Comparison of ENCODE assay signal across 26 cellular contexts in genomic region chrX:29870608-29871007, GRCh38.
DNase-seq lines count a peak whose midpoint lies in the region; ATAC-seq, FAIRE-seq and TF ChIP-seq lines count a peak whose summit lies in the region.
"Had no signal": no experiment of that assay in that cellular context is flagged by ENCODE, and none has a peak within 500 bp of the region (broad histone marks: within the 10 kb centered on the region; RNA-seq: fewer than 3 reads in every experiment).

No MANE protein-coding gene starts in this region.

- no peaks in the 10 kb centered on the region for H3K9me3 ChIP-seq in astrocyte (ENCODE audit: insufficient read depth, low read depth, low read length)
- H3K9me3 ChIP-seq: ovary had no signal

- no peaks in the 10 kb centered on the region for H3K36me3 Mint-ChIP-seq in astrocyte (ENCODE audit: low read depth, unreplicated experiment)

- no peaks in the 10 kb centered on the region for H3K4me1 Mint-ChIP-seq in astrocyte (ENCODE audit: low read depth, unreplicated experiment)
- H3K4me1 Mint-ChIP-seq: activated CD4-positive, alpha-beta memory T cell treated with anti-CD3 and anti-CD28 coated beads, Interleukin-2, amount 10 ng/mL, durations not matched to agents 7 days and 5 days; nephron had no signal

- no peaks in the 10 kb centered on the region for H3K27me3 ChIP-seq in astrocyte (ENCODE audit: insufficient read depth, low read length)
- H3K27me3 ChIP-seq: ovary had no signal

- no peaks in the 10 kb centered on the region for H4K20me1 ChIP-seq in astrocyte (ENCODE audit: insufficient read depth, low read length)

- no peak overlapping the region for H3K4me3 ChIP-seq in astrocyte (ENCODE audit: insufficient read depth, low read depth, low read length)
- H3K4me3 ChIP-seq: ovary, smooth muscle cell had no signal

- no peaks in the 10 kb centered on the region for H3K4me1 ChIP-seq in astrocyte (ENCODE audit: insufficient read depth, low read length)

- in situ Hi-C loops in GM13976 (cut with MboI; ENCODE audit: low sequenced_read_pairs, unreplicated experiment): no loop called here

- no peak overlapping the region for H2AFZ ChIP-seq in astrocyte (ENCODE audit: low read depth, low read length)

- H3K27ac Mint-ChIP-seq in astrocyte (ENCODE audit: unreplicated experiment): no peak overlapping the region
- H3K27ac Mint-ChIP-seq: activated CD4-positive, alpha-beta memory T cell treated with anti-CD3 and anti-CD28 coated beads, Interleukin-2, amount 10 ng/mL, durations not matched to agents 7 days and 5 days; HFFc6; nephron had no signal

- FAIRE-seq in astrocyte (lab: Jason Lieb, UNC): peak; percentile 55
- FAIRE-seq in H54 (lab: Jason Lieb, UNC): no peak
- FAIRE-seq: islet of Langerhans had no signal

- POLR2A ChIA-PET in HEK293T (lab: Yijun Ruan, JAX): no interaction called here

- H3K36me3 ChIP-seq in astrocyte (ENCODE audit: insufficient read depth, low read length): no peaks in the 10 kb centered on the region
- H3K36me3 ChIP-seq: ovary had no signal

- no peak overlapping the region for H3K4me3 Mint-ChIP-seq in astrocyte (ENCODE audit: unreplicated experiment)
- H3K4me3 Mint-ChIP-seq: activated CD4-positive, alpha-beta memory T cell treated with anti-CD3 and anti-CD28 coated beads, Interleukin-2, amount 10 ng/mL, durations not matched to agents 7 days and 5 days; HFFc6; nephron had no signal

- ATAC-seq in GM18909 (IDR thresholded peaks at IDR 0.05; ENCODE audit: poor library complexity, unreplicated experiment) (peak; percentile 79), HG02852 (IDR thresholded peaks at IDR 0.05; ENCODE audit: unreplicated experiment) (peak; percentile 86), HG03280 (IDR thresholded peaks at IDR 0.05; ENCODE audit: unreplicated experiment) (no peak)
- ATAC-seq: PC-3, Right ventricle myocardium inferior had no signal

- TF ChIP-seq POLR2A in H54 (IDR thresholded peaks at IDR 0.05; ENCODE audit: low read depth, low read length): no peak

- H3K9me3 Mint-ChIP-seq in astrocyte (ENCODE audit: unreplicated experiment): no peaks in the 10 kb centered on the region
- H3K9me3 Mint-ChIP-seq: activated CD4-positive, alpha-beta memory T cell treated with anti-CD3 and anti-CD28 coated beads, Interleukin-2, amount 10 ng/mL, durations not matched to agents 7 days and 5 days; HFFc6; nephron had no signal

- no peak overlapping the region for H3K27ac ChIP-seq in astrocyte (ENCODE audit: low read depth, low read length)
- H3K27ac ChIP-seq: ovary had no signal

- H3K79me2 ChIP-seq in astrocyte (ENCODE audit: insufficient read depth, low read length): no peaks in the 10 kb centered on the region

- no peak overlapping the region for H3K4me2 ChIP-seq in astrocyte (ENCODE audit: low read length)
- H3K4me2 ChIP-seq: smooth muscle cell had no signal

- DNase-seq in GM13976 (ENCODE audit: low spot score) (peak; percentile 2), astrocyte (ENCODE audit: low read depth) (no peak), Kasumi-1 (lab: John Stamatoyannopoulos, UW) (no peak), HEK293T (ENCODE audit: extremely low spot score) (no peak), H54 (ENCODE audit: insufficient read length, low spot score) (no peak)
- DNase-seq: ACHN; activated CD4-positive, alpha-beta memory T cell treated with anti-CD3 and anti-CD28 coated beads, Interleukin-2, amount 10 ng/mL, durations not matched to agents 7 days and 5 days; activated CD4-positive, CD25-positive, alpha-beta regulatory T cell treated with anti-CD3 and anti-CD28 coated beads, Interleukin-2, amount 50 U/mL, for 72 hours; activated effector memory CD4-positive, alpha-beta T cell treated with Interleukin-2 at 50 U/mL for 16 hours; COR-L47; GDM1; HFFc6; KBM-7; NCI-H146; NCI-H510A treated with DMSO at 0.1 percent for 48 hours; ovary; PC-3; stimulated activated CD4-positive, alpha-beta T cell treated with anti-CD3 and anti-CD28 coated beads, Interleukin-2, amount 100 ng/mL, for 24 hours; substantia nigra had no signal

- TF ChIP-seq CTCF in GM13976 (IDR thresholded peaks at IDR 0.05; ENCODE audit: borderline replicate concordance, control extremely low read depth, extremely low read depth, insufficient read depth, missing control alignments): no peak
- no peak for TF ChIP-seq CTCF in astrocyte (IDR thresholded peaks at IDR 0.05; ENCODE audit: insufficient read depth, low read depth, low read length)

- H3K9ac ChIP-seq in astrocyte (ENCODE audit: low read length): no peak overlapping the region

- CTCF ChIA-PET in HEK293T (lab: Yijun Ruan, JAX): no interaction called here

- H3K27me3 Mint-ChIP-seq in astrocyte (ENCODE audit: low read depth, unreplicated experiment): no peaks in the 10 kb centered on the region
- H3K27me3 Mint-ChIP-seq: activated CD4-positive, alpha-beta memory T cell treated with anti-CD3 and anti-CD28 coated beads, Interleukin-2, amount 10 ng/mL, durations not matched to agents 7 days and 5 days had no signal

TF ChIP-seq in HEK293T, 16 proteins besides CTCF, POLR2A, EP300 and RAD21:
- TF ChIP-seq FOXM1 (IDR thresholded peaks at IDR 0.05; ENCODE audit: borderline replicate concordance): no peak
